Comparison of ENCODE assay signal across 13 cellular contexts in the genomic region with DNA sequence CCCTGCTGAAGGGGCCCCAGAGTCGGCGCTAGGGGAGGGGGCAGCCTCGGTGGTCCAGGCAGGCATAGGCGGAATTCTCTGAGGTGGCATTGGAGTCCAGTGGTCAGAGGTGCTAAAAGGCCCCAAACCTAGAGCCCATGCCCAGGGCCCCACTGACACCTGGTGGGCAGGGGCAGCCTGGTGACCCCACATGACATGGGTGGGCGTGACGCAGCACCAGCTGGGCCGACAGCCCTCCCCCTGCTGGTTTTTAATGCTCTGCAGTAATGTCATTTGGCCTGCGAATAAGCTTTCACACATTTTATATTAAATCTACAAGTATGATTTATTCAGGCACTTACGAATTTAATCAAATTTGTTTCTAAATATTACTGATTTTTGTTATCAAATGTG. TPM values are rescaled to one million over a fixed set of nuclear protein-coding genes. Genes with fewer than 3 reads are reported as not detected.
DNase-seq lines count a peak whose midpoint lies in the region; ATAC-seq and TF ChIP-seq lines count a peak whose summit lies in the region.
"Had no signal": no experiment of that assay in that cellular context is flagged by ENCODE, and none has a peak within 500 bp of the region (broad histone marks: within the 10 kb centered on the region; RNA-seq: fewer than 3 reads in every experiment).

No MANE protein-coding gene starts in this region.

- H3K18ac ChIP-seq in mesenchymal stem cell (ENCODE audit: low read depth in 1 of 2, low read length in 2 of 2) = no peak overlapping the region

- H3K36me3 Mint-ChIP-seq in T-cell = no peaks in the 10 kb centered on the region

- H3K9ac ChIP-seq in mesenchymal stem cell (ENCODE audit: low read length) = peak overlapping the region; percentile 91

- H3K9me3 ChIP-seq in right cardiac atrium (ENCODE audit: control insufficient read depth, low read length) (no peaks in the 10 kb centered on the region), mesenchymal stem cell (ENCODE audit: control insufficient read depth, low read length) (no peaks in the 10 kb centered on the region), adrenal gland (replicated peaks in 1 of 3) (no peaks in the 10 kb centered on the region)

- H3K4me1 ChIP-seq in right cardiac atrium (ENCODE audit: control insufficient read depth, insufficient read depth, low read length) (peaks cover 6% of the 10 kb centered on the region), mesenchymal stem cell (ENCODE audit: control insufficient read depth, insufficient read depth, low read depth, low read length) (peaks cover 22% of the 10 kb centered on the region), adrenal gland (replicated peaks in 1 of 2) (peaks cover 13 to 27% of the 10 kb centered on the region in 2 donors)

- no peak overlapping the region for H4K91ac ChIP-seq in mesenchymal stem cell (ENCODE audit: low read length)

- no peak overlapping the region for H3K14ac ChIP-seq in mesenchymal stem cell (ENCODE audit: low read length in 2 of 2)

- no peaks in the 10 kb centered on the region for H3K9me3 Mint-ChIP-seq in T-cell

- H3K4me2 ChIP-seq in mesenchymal stem cell (ENCODE audit: low read length, poor library complexity, severe bottlenecking) = no peak overlapping the region

- intact Hi-C loops in right cardiac atrium (cut with DNase I) = no loop called here
- intact Hi-C loops in left ventricle myocardium superior (cut with micrococcal nuclease) = no loop called here
- intact Hi-C loops in adrenal gland (cut with DNase I) = no loop called here

- CTCF ChIA-PET in T-cell (lab: Charles Lee) = no interaction called here

- H3K79me1 ChIP-seq in mesenchymal stem cell (replicated peaks; ENCODE audit: low read length, poor library complexity, severe bottlenecking) = peaks cover 33% of the 10 kb centered on the region

- no peaks in the 10 kb centered on the region for H3K27me3 Mint-ChIP-seq in T-cell

- H4K8ac ChIP-seq in mesenchymal stem cell (ENCODE audit: low read length) = no peak overlapping the region

- H2AFZ ChIP-seq in mesenchymal stem cell (ENCODE audit: low read depth, low read length) = no peak overlapping the region

- H3K36me3 ChIP-seq in mesenchymal stem cell (ENCODE audit: control insufficient read depth in 1 of 2, insufficient read depth in 2 of 2, low read depth in 1 of 2, low read length in 2 of 2) (peaks cover 0 to 27% of the 10 kb centered on the region in 2 experiments), adrenal gland (replicated peaks in 1 of 2) (peaks cover 0 to 3% of the 10 kb centered on the region in 2 donors)

- H3K27ac Mint-ChIP-seq in T-cell = no peak overlapping the region

- no peak overlapping the region for H2BK12ac ChIP-seq in mesenchymal stem cell (ENCODE audit: low read length in 2 of 2)

- ATAC-seq in right cardiac atrium = no peak
- ATAC-seq in left ventricle myocardium superior = no peak
- no peak for ATAC-seq in T-cell (replicated peaks in 1 of 4)
- no peak for ATAC-seq in HG02642 (IDR thresholded peaks at IDR 0.05; ENCODE audit: poor library complexity, unreplicated experiment)
- no peak for ATAC-seq in GM19351 (IDR thresholded peaks at IDR 0.05; ENCODE audit: unreplicated experiment)

- H3K23ac ChIP-seq in mesenchymal stem cell (ENCODE audit: low read length in 2 of 2) = peak overlapping the region in 1 of 2 experiments; percentile 0

- 88% methylated on average over 9 of the region's 9 CpGs for WGBS in right cardiac atrium
- 100% methylated on average over 7 of the region's 9 CpGs for WGBS in mesenchymal stem cell
- WGBS in adrenal gland, 4 donors = 77 to 87% (median 85%) methylated on average over 5 to 9 of the region's 9 CpGs

- no peak overlapping the region for H2AK5ac ChIP-seq in mesenchymal stem cell (ENCODE audit: low read length, severe bottlenecking)

- H3K4me1 Mint-ChIP-seq in T-cell = peaks cover 28 to 38% (median 34%) of the 10 kb centered on the region in 3 donors

- no peak overlapping the region for H3K4ac ChIP-seq in mesenchymal stem cell (ENCODE audit: low read depth in 1 of 2, low read length in 2 of 2)

- H3K4me3 ChIP-seq in right cardiac atrium (ENCODE audit: low read length) (no peak overlapping the region), mesenchymal stem cell (ENCODE audit: insufficient read depth in 1 of 2, low read depth in 1 of 2, low read length in 2 of 2) (peak overlapping the region in 1 of 2 experiments; percentile 90), adrenal gland (no peak overlapping the region)

- peak overlapping the region; percentile 92 to 96 (median 94) for H3K4me3 Mint-ChIP-seq in T-cell

- H2BK120ac ChIP-seq in mesenchymal stem cell (ENCODE audit: low read depth, low read length) = no peak overlapping the region

- H2BK15ac ChIP-seq in mesenchymal stem cell (ENCODE audit: low read depth, poor library complexity, severe bottlenecking) = no peak overlapping the region

- TF ChIP-seq POLR2A in adrenal gland (IDR thresholded peaks at IDR 0.05) = no peak

- no peak for TF ChIP-seq CTCF in adrenal gland (IDR thresholded peaks at IDR 0.05)

- H2BK5ac ChIP-seq in mesenchymal stem cell (ENCODE audit: low read depth, low read length, poor library complexity, severe bottlenecking) = no peak overlapping the region

- POLR2A ChIA-PET in T-cell (lab: Charles Lee) = no interaction called here

- DNase-seq in right cardiac atrium = peak in 2 of 3 donors; percentile 23 to 45
- no peak for DNase-seq in left ventricle myocardium superior
- DNase-seq in T-cell = no peak
- no peak for DNase-seq in mesenchymal stem cell
- DNase-seq in iPS-NIHi11 (ENCODE audit: low spot score) = no peak
- no peak for DNase-seq in adrenal gland
- DNase-seq: activated naive CD4-positive, alpha-beta T cell treated with anti-CD3 and anti-CD28 coated beads, Interleukin-2, amount 50 U/mL, for 16 hours; Kasumi-1; mesendoderm; NCI-H187 had no signal

- no peak overlapping the region for H3K27ac ChIP-seq in right cardiac atrium (ENCODE audit: low read length)
- H3K27ac ChIP-seq in mesenchymal stem cell (ENCODE audit: low read length, poor library complexity, severe bottlenecking) = no peak overlapping the region
- H3K27ac ChIP-seq in adrenal gland = no peak overlapping the region
- H3K27ac ChIP-seq: SK-N-MC had no signal

- H3K27me3 ChIP-seq in right cardiac atrium (ENCODE audit: control insufficient read depth, insufficient read depth) (no peaks in the 10 kb centered on the region), mesenchymal stem cell (ENCODE audit: control insufficient read depth in 1 of 2, insufficient read depth in 1 of 2, low read length in 2 of 2) (no peaks in the 10 kb centered on the region), adrenal gland (no peaks in the 10 kb centered on the region)

RNA-seq across cellular contexts. Expression of gene RNPS1, which starts 2.1 kb away (rescaled TPM):
- total RNA-seq in right cardiac atrium = 100 to 1,000 TPM; 103 to 114 (median 110) TPM
- 105 TPM for polyA plus RNA-seq in right cardiac atrium
- total RNA-seq in left ventricle myocardium superior = 113 TPM
- total RNA-seq in T-cell = 100 to 1,000 TPM; 163 to 203 (median 181) TPM
- polyA plus RNA-seq in mesenchymal stem cell (2013, experiment 1 of 2) = 126 TPM
- polyA plus RNA-seq in mesenchymal stem cell (2013, experiment 2 of 2) = 118 TPM
- 100 to 1,000 TPM; 105 to 176 (median 128) TPM for total RNA-seq in adrenal gland
- 100 to 1,000 TPM in 1 of 3 donors, 10 to 100 TPM in 2; 90.2 to 105 (median 93.6) TPM for polyA plus RNA-seq in adrenal gland

RNA-seq across cellular contexts. Expression of gene ECI1, which starts 18.7 kb away (rescaled TPM):
- 100 to 1,000 TPM; 110 to 145 (median 121) TPM for total RNA-seq in right cardiac atrium
- 166 TPM for polyA plus RNA-seq in right cardiac atrium
- 225 TPM for total RNA-seq in left ventricle myocardium superior
- total RNA-seq in T-cell = 10 to 100 TPM; 17.0 to 40.1 (median 37.7) TPM
- 31.9 TPM for polyA plus RNA-seq in mesenchymal stem cell (2013, experiment 1 of 2)
- 32.9 TPM for polyA plus RNA-seq in mesenchymal stem cell (2013, experiment 2 of 2)
- total RNA-seq in adrenal gland = 10 to 100 TPM; 49.5 to 80.2 (median 63.7) TPM
- 100 to 1,000 TPM in 1 of 3 donors, 10 to 100 TPM in 1, 1 to 10 TPM in 1; 5.8 to 172 (median 99.0) TPM for polyA plus RNA-seq in adrenal gland

RNA-seq across cellular contexts. Expression of gene DNASE1L2, which starts 33.8 kb away (rescaled TPM):
- total RNA-seq in right cardiac atrium (under 1 TPM; 0.17 to 0.43 (median 0.33) TPM), left ventricle myocardium superior (0.47 TPM), T-cell (1 to 10 TPM in 3 of 5 donors, under 1 TPM in 2; 0.63 to 3.3 (median 1.9) TPM), adrenal gland (1 to 10 TPM in 2 of 8 donors, under 1 TPM in 5, not detected in 1; 0.25 to 2.9 (median 0.64) TPM)
- polyA plus RNA-seq in right cardiac atrium (0.48 TPM), adrenal gland (1 to 10 TPM in 2 of 3 donors, not detected in 1; 2.2 to 6.0 TPM)
- polyA plus RNA-seq in mesenchymal stem cell (2013, experiment 1 of 2) = 0.23 TPM
- 0.21 TPM for polyA plus RNA-seq in mesenchymal stem cell (2013, experiment 2 of 2)

RNA-seq across cellular contexts. Expression of gene E4F1, which starts 46.7 kb away (rescaled TPM):
- total RNA-seq in right cardiac atrium = 10 to 100 TPM; 11.8 to 16.1 (median 14.2) TPM
- 13.7 TPM for polyA plus RNA-seq in right cardiac atrium
- total RNA-seq in left ventricle myocardium superior = 14.2 TPM
- total RNA-seq in T-cell = 10 to 100 TPM; 32.8 to 52.0 (median 47.0) TPM
- 9.4 TPM for polyA plus RNA-seq in mesenchymal stem cell (2013, experiment 1 of 2)
- 9.8 TPM for polyA plus RNA-seq in mesenchymal stem cell (2013, experiment 2 of 2)
- total RNA-seq in adrenal gland = 10 to 100 TPM; 18.6 to 37.4 (median 27.1) TPM
- polyA plus RNA-seq in adrenal gland = 100 to 1,000 TPM in 1 of 3 donors, 10 to 100 TPM in 1, 1 to 10 TPM in 1; 2.9 to 121 (median 80.0) TPM

RNA-seq across cellular contexts. Expression of gene PGP, which starts 55.4 kb away (rescaled TPM):
- total RNA-seq in right cardiac atrium = 10 to 100 TPM; 20.2 to 24.8 (median 21.5) TPM
- polyA plus RNA-seq in right cardiac atrium = 19.3 TPM
- 42.4 TPM for total RNA-seq in left ventricle myocardium superior
- total RNA-seq in T-cell = 10 to 100 TPM; 12.7 to 23.1 (median 20.4) TPM
- polyA plus RNA-seq in mesenchymal stem cell (2013, experiment 1 of 2) = 22.1 TPM
- 22.2 TPM for polyA plus RNA-seq in mesenchymal stem cell (2013, experiment 2 of 2)
- total RNA-seq in adrenal gland = 10 to 100 TPM in 5 of 8 donors, 1 to 10 TPM in 3; 8.3 to 24.1 (median 12.6) TPM
- polyA plus RNA-seq in adrenal gland = 10 to 100 TPM in 2 of 3 donors, 1 to 10 TPM in 1; 8.4 to 20.4 (median 12.8) TPM

Comparison
In these comparisons a context has a peak if more than half of its experiments do, and no peak if none do; other contexts are left out.
1. DNase-seq: peak in right cardiac atrium (2 of 3); none in left ventricle myocardium superior (single experiment), T-cell (0 of 34), mesenchymal stem cell (single experiment), iPS-NIHi11 (single experiment) and adrenal gland (0 of 7).